ENCODE assay signal across 21 cellular contexts in genomic region chr10:75009426-75009825, GRCh38.
DNase-seq lines count a peak whose midpoint lies in the region; ATAC-seq and TF ChIP-seq lines count a peak whose summit lies in the region.
"Had no signal": no experiment of that assay in that cellular context is flagged by ENCODE, and none has a peak within 500 bp of the region (broad histone marks: within the 10 kb centered on the region; RNA-seq: fewer than 3 reads in every experiment).

No MANE protein-coding gene starts in this region.

- no peak for ATAC-seq in T-cell (replicated peaks in 1 of 4)
- ATAC-seq in stimulated activated effector memory CD8-positive, alpha-beta T cell treated with anti-CD3 and anti-CD28 coated beads, Interleukin-12 subunit alpha, Interleukin-12 subunit beta, amount 100 ng/mL, for 72 hours: no peak
- no peak for ATAC-seq in lower lobe of right lung
- ATAC-seq in GM18505 (IDR thresholded peaks at IDR 0.05; ENCODE audit: unreplicated experiment): no peak

- no peak for DNase-seq in CD8-positive, alpha-beta memory T cell
- DNase-seq in T-cell (no peak), immature natural killer cell (no peak), SJCRH30 (no peak), lower lobe of right lung (no peak)
- DNase-seq in stimulated activated effector memory CD8-positive, alpha-beta T cell treated with anti-CD3 and anti-CD28 coated beads, Interleukin-12 subunit alpha, Interleukin-12 subunit beta, amount 100 ng/mL, for 72 hours (ENCODE audit: low spot score in 2 of 2): no peak
- DNase-seq: Calu3; CD4-positive, CD25-positive, alpha-beta regulatory T cell; DMS153; KG1; MV-4-11; NCI-H1694; NCI-H2081; NCI-H2171; NCI-H345; NCI-H524; NCI-H774; OCI-M1 had no signal

- no peak overlapping the region for H3K27ac ChIP-seq in CD8-positive, alpha-beta memory T cell (ENCODE audit: low read depth, low read length)
- H3K27ac ChIP-seq in SJCRH30 (no peak overlapping the region), lower lobe of right lung (no peak overlapping the region)
- H3K27ac ChIP-seq: HL-60, SJSA1 had no signal

- no peaks in the 10 kb centered on the region for H3K9me3 ChIP-seq in CD8-positive, alpha-beta memory T cell (ENCODE audit: low read length)
- H3K9me3 ChIP-seq in SJCRH30 (replicated peaks) (no peaks in the 10 kb centered on the region), lower lobe of right lung (no peaks in the 10 kb centered on the region)
- H3K9me3 ChIP-seq: SJSA1 had no signal

- H3K4me1 ChIP-seq in CD8-positive, alpha-beta memory T cell (ENCODE audit: insufficient read depth, low read length): peaks cover 15% of the 10 kb centered on the region
- H3K4me1 ChIP-seq in SJCRH30: no peaks in the 10 kb centered on the region
- H3K4me1 ChIP-seq in lower lobe of right lung: peaks cover 22% of the 10 kb centered on the region

- H3K36me3 Mint-ChIP-seq in CD8-positive, alpha-beta memory T cell: peaks cover 12 to 40% (median 14%) of the 10 kb centered on the region in 3 donors
- peaks cover 23% of the 10 kb centered on the region for H3K36me3 Mint-ChIP-seq in T-cell
- peaks cover 16 to 33% (median 21%) of the 10 kb centered on the region in 3 donors for H3K36me3 Mint-ChIP-seq in immature natural killer cell
- no peaks in the 10 kb centered on the region for H3K36me3 Mint-ChIP-seq in stimulated activated effector memory CD8-positive, alpha-beta T cell treated with anti-CD3 and anti-CD28 coated beads, Interleukin-12 subunit alpha, Interleukin-12 subunit beta, amount 100 ng/mL, for 72 hours

- POLR2A ChIA-PET in CD8-positive, alpha-beta memory T cell (lab: Charles Lee): no interaction called here
- POLR2A ChIA-PET in T-cell (lab: Charles Lee): no interaction called here

- peaks cover 40 to 61% (median 48%) of the 10 kb centered on the region in 3 donors for H3K4me1 Mint-ChIP-seq in CD8-positive, alpha-beta memory T cell
- peaks cover 48 to 60% (median 54%) of the 10 kb centered on the region in 3 donors for H3K4me1 Mint-ChIP-seq in T-cell
- peaks cover 66 to 70% of the 10 kb centered on the region in 2 donors for H3K4me1 Mint-ChIP-seq in immature natural killer cell
- peaks cover 41% of the 10 kb centered on the region for H3K4me1 Mint-ChIP-seq in stimulated activated effector memory CD8-positive, alpha-beta T cell treated with anti-CD3 and anti-CD28 coated beads, Interleukin-12 subunit alpha, Interleukin-12 subunit beta, amount 100 ng/mL, for 72 hours

- TF ChIP-seq CTCF in lower lobe of right lung (IDR thresholded peaks at IDR 0.05): no peak

- peak overlapping the region in 2 of 7 donors; percentile 51 to 58 for H3K4me3 Mint-ChIP-seq in CD8-positive, alpha-beta memory T cell
- H3K4me3 Mint-ChIP-seq in T-cell: no peak overlapping the region
- peak overlapping the region; percentile 75 to 90 (median 82) for H3K4me3 Mint-ChIP-seq in immature natural killer cell
- no peak overlapping the region for H3K4me3 Mint-ChIP-seq in stimulated activated effector memory CD8-positive, alpha-beta T cell treated with anti-CD3 and anti-CD28 coated beads, Interleukin-12 subunit alpha, Interleukin-12 subunit beta, amount 100 ng/mL, for 72 hours
- H3K4me3 Mint-ChIP-seq: CD4-positive, CD25-positive, alpha-beta regulatory T cell had no signal

- H3K9me3 Mint-ChIP-seq in CD8-positive, alpha-beta memory T cell: no peaks in the 10 kb centered on the region
- no peaks in the 10 kb centered on the region for H3K9me3 Mint-ChIP-seq in T-cell
- no peaks in the 10 kb centered on the region for H3K9me3 Mint-ChIP-seq in immature natural killer cell
- no peaks in the 10 kb centered on the region for H3K9me3 Mint-ChIP-seq in stimulated activated effector memory CD8-positive, alpha-beta T cell treated with anti-CD3 and anti-CD28 coated beads, Interleukin-12 subunit alpha, Interleukin-12 subunit beta, amount 100 ng/mL, for 72 hours

- intact Hi-C loops in lower lobe of right lung (cut with DNase I): no loop called here

- H3K27me3 ChIP-seq in CD8-positive, alpha-beta memory T cell (ENCODE audit: insufficient read depth, low read length, poor library complexity, severe bottlenecking): no peaks in the 10 kb centered on the region
- H3K27me3 ChIP-seq in SJCRH30 (no peaks in the 10 kb centered on the region), lower lobe of right lung (ENCODE audit: low read depth) (no peaks in the 10 kb centered on the region)
- H3K27me3 ChIP-seq: SJSA1 had no signal

- no peaks in the 10 kb centered on the region for H3K36me3 ChIP-seq in CD8-positive, alpha-beta memory T cell (ENCODE audit: insufficient read depth, low read length)
- H3K36me3 ChIP-seq in SJCRH30 (no peaks in the 10 kb centered on the region), lower lobe of right lung (no peaks in the 10 kb centered on the region)
- H3K36me3 ChIP-seq: SJSA1 had no signal

- CTCF ChIA-PET in CD8-positive, alpha-beta memory T cell (lab: Charles Lee): interaction anchor here (0.7 to 0.9 kb wide), 3 partner anchors 9 to 117 kb away, joined by 3 to 4 read pairs (median 4); no protein-coding TSS in a partner anchor
- CTCF ChIA-PET in T-cell (lab: Charles Lee): interaction anchor here in 1 of 2 donors (1.4 kb wide), 1 partner anchor 19 kb away, joined by 3 read pairs; no protein-coding TSS in a partner anchor

- no peaks in the 10 kb centered on the region for H3K27me3 Mint-ChIP-seq in CD8-positive, alpha-beta memory T cell
- H3K27me3 Mint-ChIP-seq in T-cell: no peaks in the 10 kb centered on the region
- H3K27me3 Mint-ChIP-seq in immature natural killer cell (ENCODE audit: low read depth in 3 of 3): peaks cover 0 to 8% (median 2%) of the 10 kb centered on the region in 3 donors
- H3K27me3 Mint-ChIP-seq: CD4-positive, CD25-positive, alpha-beta regulatory T cell had no signal

- no peak overlapping the region for H3K4me3 ChIP-seq in CD8-positive, alpha-beta memory T cell (ENCODE audit: low read length)
- H3K4me3 ChIP-seq in SJCRH30: no peak overlapping the region
- no peak overlapping the region for H3K4me3 ChIP-seq in lower lobe of right lung
- H3K4me3 ChIP-seq: SJSA1 had no signal

- no peak for TF ChIP-seq POLR2A in GM18505 (IDR thresholded peaks at IDR 0.05; ENCODE audit: borderline replicate concordance, extremely low read depth, insufficient read depth, insufficient read length)

- H3K27ac Mint-ChIP-seq in CD8-positive, alpha-beta memory T cell: peak overlapping the region in 5 of 8 donors; percentile 44 to 89 (median 70)
- H3K27ac Mint-ChIP-seq in T-cell (peak overlapping the region; percentile 82 to 84), immature natural killer cell (peak overlapping the region; percentile 93 to 99 (median 98))
- H3K27ac Mint-ChIP-seq in stimulated activated effector memory CD8-positive, alpha-beta T cell treated with anti-CD3 and anti-CD28 coated beads, Interleukin-12 subunit alpha, Interleukin-12 subunit beta, amount 100 ng/mL, for 72 hours: peak overlapping the region; percentile 57

Comparison
In these comparisons a context has a peak if more than half of its experiments do, and no peak if none do; other contexts are left out.
1. H3K4me3 Mint-ChIP-seq: peak in immature natural killer cell (5 of 5); none in T-cell (0 of 3) and stimulated activated effector memory CD8-positive, alpha-beta T cell treated with anti-CD3 and anti-CD28 coated beads, Interleukin-12 subunit alpha, Interleukin-12 subunit beta, amount 100 ng/mL, for 72 hours (single experiment).
2. Peak in every context shown above with its lines, with median percentiles within 50 percentile points of each other: H3K27ac Mint-ChIP-seq.